ENCODE assay signal across 12 cellular contexts in the genomic region with DNA sequence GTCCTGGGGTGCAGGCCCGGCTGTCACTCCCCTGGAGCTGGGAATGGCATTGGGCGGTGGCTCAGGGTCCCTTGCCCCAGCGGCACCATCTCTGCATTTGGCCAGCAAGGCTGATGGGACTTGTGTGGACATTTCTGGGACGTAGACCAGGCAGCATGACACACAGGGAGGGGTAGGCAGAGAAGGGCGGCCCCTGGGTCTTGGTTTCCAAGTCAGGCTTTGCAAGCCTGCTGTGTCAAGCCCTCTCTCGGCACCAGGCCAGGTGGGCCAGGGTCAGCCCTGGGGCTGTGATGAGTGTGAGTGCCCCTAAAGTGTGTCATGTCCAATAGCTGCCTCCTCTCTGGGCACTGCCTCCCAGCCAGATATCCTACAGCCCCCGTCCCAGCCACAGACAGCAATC.
A peak's percentile ranks its signal among the peaks of the same experiment; 100 is the strongest.
DNase-seq lines count a peak whose midpoint lies in the region; ATAC-seq and TF ChIP-seq lines count a peak whose summit lies in the region.
"Had no signal": no experiment of that assay in that cellular context is flagged by ENCODE, and none has a peak within 500 bp of the region (broad histone marks: within the 10 kb centered on the region; RNA-seq: fewer than 3 reads in every experiment).

No MANE protein-coding gene starts in this region.

- intact Hi-C loops in natural killer cell (cut with micrococcal nuclease) (no loop called here), MCF 10A (cut with micrococcal nuclease) (loop anchor here (5.0 kb wide), 1 partner anchor 144 kb away; no protein-coding TSS in a partner anchor), vagina (cut with DNase I) (loop anchor here (10.0 kb wide), 1 partner anchor 101 kb away; no protein-coding TSS in a partner anchor)

- H3K36me3 Mint-ChIP-seq in natural killer cell = no peaks in the 10 kb centered on the region
- H3K36me3 Mint-ChIP-seq in natural killer cell treated with Interleukin-12 subunit alpha and Interleukin-12 subunit beta and Interleukin-15 and Interleukin-18, amount 100 ng/mL, for 72 hours = no peaks in the 10 kb centered on the region
- peaks cover 17% of the 10 kb centered on the region for H3K36me3 Mint-ChIP-seq in MCF 10A (ENCODE audit: insufficient read depth, unreplicated experiment)
- no peaks in the 10 kb centered on the region for H3K36me3 Mint-ChIP-seq in mesothelial cell of epicardium

- H3K9me3 ChIP-seq in vagina = no peaks in the 10 kb centered on the region

- H3K27ac Mint-ChIP-seq in natural killer cell (peak overlapping the region; percentile 78 to 82), MCF 10A (ENCODE audit: low read depth, unreplicated experiment) (peak overlapping the region; percentile 81), mesothelial cell of epicardium (peak overlapping the region; percentile 64)
- H3K27ac Mint-ChIP-seq in natural killer cell treated with Interleukin-12 subunit alpha and Interleukin-12 subunit beta and Interleukin-15 and Interleukin-18, amount 100 ng/mL, for 72 hours = no peak overlapping the region
- H3K27ac Mint-ChIP-seq: neural progenitor cell had no signal

- POLR2A ChIA-PET in MCF 10A (lab: Yijun Ruan, JAX) = interaction anchor here (0.8 to 8.4 kb wide), 5 partner anchors 24 to 191 kb away, joined by 3 to 167 read pairs (median 32); no protein-coding TSS in a partner anchor

- no peak overlapping the region for H3K4me3 ChIP-seq in vagina
- H3K4me3 ChIP-seq: neural progenitor cell had no signal

- TF ChIP-seq POLR2A in vagina (IDR thresholded peaks at IDR 0.05) = no peak

- DNase-seq in natural killer cell (no peak), MCF 10A (ENCODE audit: unreplicated experiment) (peak; percentile 32), mesothelial cell of epicardium (ENCODE audit: low spot score in 2 of 2, unreplicated experiment in 2 of 2) (peak in 1 of 2 experiments; percentile 16), vagina (ENCODE audit: extremely low spot score in 2 of 2) (no peak), cortex of kidney (lab: John Stamatoyannopoulos, UW) (no peak), dedifferentiated amniotic fluid mesenchymal stem cell (ENCODE audit: extremely low spot score) (no peak)
- DNase-seq in natural killer cell treated with Interleukin-12 subunit alpha and Interleukin-12 subunit beta and Interleukin-15 and Interleukin-18, amount 100 ng/mL, for 72 hours (ENCODE audit: low spot score) = no peak
- DNase-seq: activated gamma-delta T cell treated with Interleukin-2 at 50 U/mL for 16 hours, foreskin melanocyte had no signal

- H3K4me1 ChIP-seq in vagina = peaks cover 100% of the 10 kb centered on the region

- H3K4me1 Mint-ChIP-seq in natural killer cell (peaks cover 79 to 86% of the 10 kb centered on the region in 2 donors), MCF 10A (ENCODE audit: insufficient read depth, unreplicated experiment) (peaks cover 66% of the 10 kb centered on the region), mesothelial cell of epicardium (peaks cover 87% of the 10 kb centered on the region)
- H3K4me1 Mint-ChIP-seq in natural killer cell treated with Interleukin-12 subunit alpha and Interleukin-12 subunit beta and Interleukin-15 and Interleukin-18, amount 100 ng/mL, for 72 hours (ENCODE audit: low read depth in 2 of 2) = peaks cover 61 to 72% of the 10 kb centered on the region in 2 donors

- H3K36me3 ChIP-seq in vagina = no peaks in the 10 kb centered on the region
- H3K36me3 ChIP-seq: neural progenitor cell had no signal

- TF ChIP-seq CTCF in natural killer cell (IDR thresholded peaks at IDR 0.05) = no peak
- TF ChIP-seq CTCF in MCF 10A (IDR thresholded peaks at IDR 0.05; ENCODE audit: unreplicated experiment) = no peak
- TF ChIP-seq CTCF in mesothelial cell of epicardium (IDR thresholded peaks at IDR 0.05; ENCODE audit: unreplicated experiment) = no peak
- TF ChIP-seq CTCF in vagina (IDR thresholded peaks at IDR 0.05) = no peak

- H3K9me3 Mint-ChIP-seq in natural killer cell (no peaks in the 10 kb centered on the region), MCF 10A (ENCODE audit: unreplicated experiment) (no peaks in the 10 kb centered on the region), mesothelial cell of epicardium (no peaks in the 10 kb centered on the region)
- H3K9me3 Mint-ChIP-seq in natural killer cell treated with Interleukin-12 subunit alpha and Interleukin-12 subunit beta and Interleukin-15 and Interleukin-18, amount 100 ng/mL, for 72 hours = no peaks in the 10 kb centered on the region
- H3K9me3 Mint-ChIP-seq: CD14-positive monocyte, neural progenitor cell had no signal

- CTCF ChIA-PET in MCF 10A (lab: Yijun Ruan, JAX) = interaction anchor here (0.5 kb wide), 1 partner anchor 120 kb away, joined by 3 read pairs; no protein-coding TSS in a partner anchor

- H3K27ac ChIP-seq in vagina = peak overlapping the region; percentile 90
- H3K27ac ChIP-seq: neural progenitor cell had no signal

- H3K27me3 ChIP-seq in vagina = no peaks in the 10 kb centered on the region
- H3K27me3 ChIP-seq: neural progenitor cell had no signal

- BruUV-seq in MCF 10A (replicated peaks; lab: Mats Ljungman, UMichigan) = no TSS peak

- ATAC-seq in natural killer cell (no peak), HG03520 (IDR thresholded peaks at IDR 0.05; ENCODE audit: unreplicated experiment) (no peak)
- no peak for ATAC-seq in natural killer cell treated with Interleukin-12 subunit alpha and Interleukin-12 subunit beta and Interleukin-15 and Interleukin-18, amount 100 ng/mL, for 72 hours

- H3K27me3 Mint-ChIP-seq in natural killer cell (ENCODE audit: low read depth in 2 of 2) = no peaks in the 10 kb centered on the region
- no peaks in the 10 kb centered on the region for H3K27me3 Mint-ChIP-seq in natural killer cell treated with Interleukin-12 subunit alpha and Interleukin-12 subunit beta and Interleukin-15 and Interleukin-18, amount 100 ng/mL, for 72 hours
- H3K27me3 Mint-ChIP-seq in MCF 10A (ENCODE audit: insufficient read depth, unreplicated experiment) = no peaks in the 10 kb centered on the region
- H3K27me3 Mint-ChIP-seq in mesothelial cell of epicardium (ENCODE audit: low read depth) = no peaks in the 10 kb centered on the region

- H3K4me3 Mint-ChIP-seq in natural killer cell (no peak overlapping the region), MCF 10A (ENCODE audit: unreplicated experiment) (peak overlapping the region; percentile 16), mesothelial cell of epicardium (no peak overlapping the region)
- no peak overlapping the region for H3K4me3 Mint-ChIP-seq in natural killer cell treated with Interleukin-12 subunit alpha and Interleukin-12 subunit beta and Interleukin-15 and Interleukin-18, amount 100 ng/mL, for 72 hours
- H3K4me3 Mint-ChIP-seq: CD14-positive monocyte, neural progenitor cell had no signal

Comparison
In these comparisons a context has a peak if more than half of its experiments do, and no peak if none do; other contexts are left out.
1. H3K27ac Mint-ChIP-seq: peak in natural killer cell (2 of 2), MCF 10A (single experiment) and mesothelial cell of epicardium (single experiment); none in natural killer cell treated with Interleukin-12 subunit alpha and Interleukin-12 subunit beta and Interleukin-15 and Interleukin-18, amount 100 ng/mL, for 72 hours (0 of 2).